In genomic region chr7:128402346-128402745, GRCh38 we compare ENCODE assay signal across 19 cellular contexts. TPM values are rescaled to one million over a fixed set of nuclear protein-coding genes. Genes with fewer than 3 reads are reported as not detected.
DNase-seq lines count a peak whose midpoint lies in the region; ATAC-seq and TF ChIP-seq lines count a peak whose summit lies in the region.
"Had no signal": no experiment of that assay in that cellular context is flagged by ENCODE, and none has a peak within 500 bp of the region (broad histone marks: within the 10 kb centered on the region; RNA-seq: fewer than 3 reads in every experiment).

No MANE protein-coding gene starts in this region.

- H3K4me1 ChIP-seq in A673 (ENCODE audit: insufficient read depth, low read length, poor library complexity, severe bottlenecking) (peaks cover 18% of the 10 kb centered on the region), adipocyte (ENCODE audit: control insufficient read depth, insufficient read depth, low read length) (peaks cover 22% of the 10 kb centered on the region)
- H3K4me1 ChIP-seq in CD4-positive, CD25-positive, alpha-beta regulatory T cell (ENCODE audit: control insufficient read depth, insufficient read depth, low read length, poor library complexity, severe bottlenecking), result peaks cover 25% of the 10 kb centered on the region

- BruUV-seq in A673 (replicated peaks; lab: Mats Ljungman, UMichigan), result TSS peak; percentile 33

- H3K27ac ChIP-seq in A673 (ENCODE audit: low read depth, low read length, poor library complexity, severe bottlenecking), result no peak overlapping the region
- H3K27ac ChIP-seq in CD4-positive, CD25-positive, alpha-beta regulatory T cell (ENCODE audit: insufficient read depth, low read length, poor library complexity, severe bottlenecking), result no peak overlapping the region
- H3K27ac ChIP-seq: C4-2B had no signal

- peaks cover 11% of the 10 kb centered on the region for H3K36me3 Mint-ChIP-seq in CD4-positive, CD25-positive, alpha-beta regulatory T cell

- H3K4me3 ChIP-seq in A673 (ENCODE audit: low read depth, low read length, poor library complexity, severe bottlenecking) (no peak overlapping the region), adipocyte (ENCODE audit: low read length) (no peak overlapping the region)
- H3K4me3 ChIP-seq in CD4-positive, CD25-positive, alpha-beta regulatory T cell (ENCODE audit: low read depth, low read length), result no peak overlapping the region

- H3K36me3 ChIP-seq in A673 (ENCODE audit: insufficient read depth, low read length, poor library complexity, severe bottlenecking) (peaks cover 40% of the 10 kb centered on the region), adipocyte (ENCODE audit: control insufficient read depth, insufficient read depth, low read length, severe bottlenecking) (peaks cover 51% of the 10 kb centered on the region)
- peaks cover 29% of the 10 kb centered on the region for H3K36me3 ChIP-seq in CD4-positive, CD25-positive, alpha-beta regulatory T cell (ENCODE audit: control insufficient read depth, insufficient read depth, low read length)

- peaks cover 0 to 1% (median 0%) of the 10 kb centered on the region in 7 donors for H3K9me3 Mint-ChIP-seq in CD4-positive, CD25-positive, alpha-beta regulatory T cell

- H3K9me3 ChIP-seq in A673 (ENCODE audit: low read depth, low read length, poor library complexity, severe bottlenecking) (no peaks in the 10 kb centered on the region), adipocyte (ENCODE audit: control insufficient read depth, low read length) (no peaks in the 10 kb centered on the region)
- H3K9me3 ChIP-seq in CD4-positive, CD25-positive, alpha-beta regulatory T cell (ENCODE audit: control insufficient read depth in 2 of 2, low read length in 2 of 2), result no peaks in the 10 kb centered on the region

- intact Hi-C loops in A673 (cut with micrococcal nuclease; ENCODE audit: unreplicated experiment), result no loop called here

- TF ChIP-seq CTCF in A673 (conservative IDR thresholded peaks at IDR 0.05; ENCODE audit: low read depth, low read length), result no peak

- H3K27ac Mint-ChIP-seq in CD4-positive, CD25-positive, alpha-beta regulatory T cell, result peak overlapping the region in 2 of 3 donors; percentile 14

- H3K27me3 Mint-ChIP-seq in CD4-positive, CD25-positive, alpha-beta regulatory T cell, result no peaks in the 10 kb centered on the region

- H3K9ac ChIP-seq in adipocyte (ENCODE audit: low read length), result peak overlapping the region; percentile 27

- ATAC-seq in CD4-positive, CD25-positive, alpha-beta regulatory T cell (ENCODE audit: low read depth in 2 of 2), result no peak

- no peaks in the 10 kb centered on the region for H3K27me3 ChIP-seq in A673 (replicated peaks; ENCODE audit: insufficient read depth, low read depth, low read length, poor library complexity)
- H3K27me3 ChIP-seq in CD4-positive, CD25-positive, alpha-beta regulatory T cell (ENCODE audit: control insufficient read depth, insufficient read depth, low read length), result no peaks in the 10 kb centered on the region
- H3K27me3 ChIP-seq in adipocyte (replicated peaks; ENCODE audit: control insufficient read depth, insufficient read depth, low read length), result no peaks in the 10 kb centered on the region

- H3K4me3 Mint-ChIP-seq in CD4-positive, CD25-positive, alpha-beta regulatory T cell, result peak overlapping the region in 2 of 4 donors; percentile 66 to 75

- H3K4me1 Mint-ChIP-seq in CD4-positive, CD25-positive, alpha-beta regulatory T cell, result peaks cover 3 to 40% (median 29%) of the 10 kb centered on the region in 4 donors

- CTCF ChIA-PET in A673 (lab: Charles Lee), result no interaction called here

- DNase-seq in A673 (ENCODE audit: low spot score) (no peak), adipocyte (ENCODE audit: low read depth) (no peak), myocyte (ENCODE audit: low read depth) (peak; percentile 58), NCI-H146 treated with DMSO at 0.1 percent for 48 hours (lab: John Stamatoyannopoulos, UW; ENCODE audit: unreplicated experiment) (no peak), NCI-H524 (lab: John Stamatoyannopoulos, UW) (no peak), NCI-H524 treated with DMSO at 0.1 percent for 48 hours (lab: John Stamatoyannopoulos, UW) (no peak)
- DNase-seq in CD4-positive, CD25-positive, alpha-beta regulatory T cell, result no peak
- DNase-seq: AML-193; COR-L47; DMS 273 treated with DMSO at 0.1 percent for 48 hours; GDM1; NCI-H1105; NCI-H1694; NCI-H2081 treated with DMSO at 0.1 percent for 48 hours; NCI-H446 treated with DMSO at 0.1 percent for 48 hours; NCI-H748 treated with DMSO at 0.1 percent for 48 hours; NK-92 treated with Interleukin-12 subunit alpha and Interleukin-12 subunit beta, amount 100 ng/mL, for 24 hours; RPMI8226 had no signal

- POLR2A ChIA-PET in A673 (lab: Charles Lee; ENCODE audit: low non-redundant PET), result no interaction called here

RNA-seq across cellular contexts. Expression of gene IMPDH1, which starts 7.4 kb away (rescaled TPM):
- total RNA-seq in A673 (2021), result 74.4 and 92.6 TPM in 2 replicates
- total RNA-seq in CD4-positive, CD25-positive, alpha-beta regulatory T cell, result 48.2 TPM
- 10 to 100 TPM; 27.2 to 43.5 (median 32.4) TPM for polyA plus RNA-seq in CD4-positive, CD25-positive, alpha-beta regulatory T cell
- 34.3 and 35.4 TPM in 2 replicates for total RNA-seq in myocyte
- 46.3 TPM for polyA plus RNA-seq in myocyte (2012)

RNA-seq across cellular contexts. Expression of gene PRRT4, which starts 40.9 kb away (rescaled TPM):
- total RNA-seq in A673 (2021), result 38.8 and 42.4 TPM in 2 replicates
- 0.42 TPM for total RNA-seq in CD4-positive, CD25-positive, alpha-beta regulatory T cell
- under 1 TPM in 1 of 4 donors, not detected in 3; 0.06 TPM for polyA plus RNA-seq in CD4-positive, CD25-positive, alpha-beta regulatory T cell
- total RNA-seq in myocyte, result 4.2 and 7.3 TPM in 2 replicates
- 6.3 TPM for polyA plus RNA-seq in myocyte (2012)

RNA-seq across cellular contexts. Expression of gene HILPDA, which starts 53.3 kb away (rescaled TPM):
- total RNA-seq in A673 (2021) (33.9 and 36.1 TPM in 2 replicates), myocyte (7.3 and 10.0 TPM in 2 replicates)
- 4.1 TPM for total RNA-seq in CD4-positive, CD25-positive, alpha-beta regulatory T cell
- 1 to 10 TPM; 1.6 to 8.8 (median 5.5) TPM for polyA plus RNA-seq in CD4-positive, CD25-positive, alpha-beta regulatory T cell
- polyA plus RNA-seq in myocyte (2012), result 13.4 TPM

RNA-seq across cellular contexts. Expression of gene RBM28, which starts 58.6 kb away (rescaled TPM):
- 95.7 and 100 TPM in 2 replicates for total RNA-seq in A673 (2021)
- total RNA-seq in CD4-positive, CD25-positive, alpha-beta regulatory T cell, result 28.3 TPM
- polyA plus RNA-seq in CD4-positive, CD25-positive, alpha-beta regulatory T cell, result 1 to 10 TPM; 2.0 to 8.1 (median 6.6) TPM
- 24.5 and 25.4 TPM in 2 replicates for total RNA-seq in myocyte
- 37.6 TPM for polyA plus RNA-seq in myocyte (2012)
